ENCODE assay signal across 2 cellular contexts in the genomic region with DNA sequence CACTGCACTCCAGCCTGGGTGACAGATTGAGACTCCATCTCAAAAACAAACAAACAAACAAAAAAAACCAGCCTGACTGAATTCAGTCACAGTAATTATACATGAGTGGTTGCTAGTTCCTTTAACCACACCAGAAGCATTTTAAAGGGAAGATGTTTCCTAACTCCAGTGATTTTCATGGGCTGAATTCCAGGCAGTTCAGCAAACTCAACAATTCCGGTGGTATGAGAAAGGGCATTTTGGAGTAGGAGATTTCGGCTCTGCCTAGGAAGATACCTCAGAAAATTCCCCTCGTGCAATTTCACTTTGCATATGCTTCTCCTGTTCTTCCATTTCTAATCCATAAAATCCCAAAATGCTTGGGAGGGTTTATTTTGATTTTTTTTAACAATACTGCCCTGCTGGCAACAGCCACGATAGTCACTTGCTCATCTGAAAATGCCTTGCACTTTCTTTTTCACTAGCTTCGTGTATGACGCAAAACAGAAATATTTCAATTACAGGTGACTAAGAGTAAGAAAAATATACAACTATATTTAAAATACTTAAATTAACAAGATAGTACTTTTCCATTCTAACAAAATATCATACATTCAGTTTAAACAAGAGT.
TF ChIP-seq lines count a peak whose summit lies in the region.

No MANE protein-coding gene starts in this region.

TF ChIP-seq in A549, 52 proteins besides CTCF, POLR2A, EP300 and RAD21 (continued from another document):
- TF ChIP-seq MAFK (IDR thresholded peaks at IDR 0.05; ENCODE audit: partially characterized antibody) (no peak), KDM1A (IDR thresholded peaks at IDR 0.05; ENCODE audit: low read depth) (no peak), FOXS1 (CRISPR knock-in tag; IDR thresholded peaks at IDR 0.05) (no peak), NPAS2 (CRISPR knock-in tag; IDR thresholded peaks at IDR 0.05; ENCODE audit: borderline replicate concordance) (no peak), HEYL (CRISPR knock-in tag; IDR thresholded peaks at IDR 0.05) (no peak), JUN (IDR thresholded peaks at IDR 0.05) (no peak), TP53 (CRISPR knock-in tag; IDR thresholded peaks at IDR 0.05) (no peak), HOXB5 (CRISPR knock-in tag; IDR thresholded peaks at IDR 0.05) (no peak), RARB (CRISPR knock-in tag; IDR thresholded peaks at IDR 0.05) (no peak), SREBF2 (IDR thresholded peaks at IDR 0.05) (no peak)
- TF ChIP-seq, protein P1, sequence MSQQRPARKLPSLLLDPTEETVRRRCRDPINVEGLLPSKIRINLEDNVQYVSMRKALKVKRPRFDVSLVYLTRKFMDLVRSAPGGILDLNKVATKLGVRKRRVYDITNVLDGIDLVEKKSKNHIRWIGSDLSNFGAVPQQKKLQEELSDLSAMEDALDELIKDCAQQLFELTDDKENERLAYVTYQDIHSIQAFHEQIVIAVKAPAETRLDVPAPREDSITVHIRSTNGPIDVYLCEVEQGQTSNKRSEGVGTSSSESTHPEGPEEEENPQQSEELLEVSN (IDR thresholded peaks at IDR 0.05; ENCODE audit: borderline replicate concordance, low read depth), result no peak
- TF ChIP-seq, protein P2, sequence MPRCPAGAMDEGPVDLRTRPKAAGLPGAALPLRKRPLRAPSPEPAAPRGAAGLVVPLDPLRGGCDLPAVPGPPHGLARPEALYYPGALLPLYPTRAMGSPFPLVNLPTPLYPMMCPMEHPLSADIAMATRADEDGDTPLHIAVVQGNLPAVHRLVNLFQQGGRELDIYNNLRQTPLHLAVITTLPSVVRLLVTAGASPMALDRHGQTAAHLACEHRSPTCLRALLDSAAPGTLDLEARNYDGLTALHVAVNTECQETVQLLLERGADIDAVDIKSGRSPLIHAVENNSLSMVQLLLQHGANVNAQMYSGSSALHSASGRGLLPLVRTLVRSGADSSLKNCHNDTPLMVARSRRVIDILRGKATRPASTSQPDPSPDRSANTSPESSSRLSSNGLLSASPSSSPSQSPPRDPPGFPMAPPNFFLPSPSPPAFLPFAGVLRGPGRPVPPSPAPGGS (IDR thresholded peaks at IDR 0.05), result no peak
- TF ChIP-seq, protein P3, sequence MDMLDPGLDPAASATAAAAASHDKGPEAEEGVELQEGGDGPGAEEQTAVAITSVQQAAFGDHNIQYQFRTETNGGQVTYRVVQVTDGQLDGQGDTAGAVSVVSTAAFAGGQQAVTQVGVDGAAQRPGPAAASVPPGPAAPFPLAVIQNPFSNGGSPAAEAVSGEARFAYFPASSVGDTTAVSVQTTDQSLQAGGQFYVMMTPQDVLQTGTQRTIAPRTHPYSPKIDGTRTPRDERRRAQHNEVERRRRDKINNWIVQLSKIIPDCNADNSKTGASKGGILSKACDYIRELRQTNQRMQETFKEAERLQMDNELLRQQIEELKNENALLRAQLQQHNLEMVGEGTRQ (IDR thresholded peaks at IDR 0.05), result no peak

TF ChIP-seq in SK-N-SH, 30 proteins besides CTCF, POLR2A, EP300 and RAD21:
- TF ChIP-seq TEAD4 (IDR thresholded peaks at IDR 0.05; ENCODE audit: borderline replicate concordance, insufficient read depth) (no peak), FOSL2 (IDR thresholded peaks at IDR 0.05; ENCODE audit: borderline replicate concordance, low read depth) (peak; percentile 12; the same call in 1 of the 2 replicates)
